Comparison of ENCODE assay signal across 14 cellular contexts in genomic region chr17:57136355-57136754, GRCh38.
"Had no signal": no experiment of that assay in that cellular context is flagged by ENCODE, and none has a peak within 500 bp of the region (broad histone marks: within the 10 kb centered on the region; RNA-seq: fewer than 3 reads in every experiment).

No MANE protein-coding gene starts in this region.

- H3K4me3 ChIP-seq: esophagus muscularis mucosa, left ventricle myocardium inferior, SJSA1, suprapubic skin had no signal

- H3K27me3 Mint-ChIP-seq: stimulated activated naive CD8-positive, alpha-beta T cell treated with anti-CD3 and anti-CD28 coated beads, Interleukin-15, Interleukin-2, amounts not matched to agents 100 ng/mL and 50 ng/mL, for 24 hours had no signal

- H3K27me3 ChIP-seq: esophagus muscularis mucosa, SJSA1, suprapubic skin had no signal

- H3K9me3 Mint-ChIP-seq: stimulated activated naive CD8-positive, alpha-beta T cell treated with anti-CD3 and anti-CD28 coated beads, Interleukin-15, Interleukin-2, amounts not matched to agents 100 ng/mL and 50 ng/mL, for 24 hours; T-helper 2 cell treated with Interferon-gamma antibody and Interleukin-4, amounts not matched to agents 5 μg/mL and 100 μg/mL, for 36 hours had no signal

- FAIRE-seq: colon had no signal

- DNase-seq: activated CD4-positive, alpha-beta T cell treated with anti-CD3 and anti-CD28 coated beads, Interleukin-2, amount 50 U/mL, for 1 hour; activated CD4-positive, CD25-positive, alpha-beta regulatory T cell; activated naive CD4-positive, alpha-beta T cell treated with anti-CD3 and anti-CD28 coated beads for 36 hours; hippocampal formation; left ventricle myocardium inferior; mesenchymal stem cell; trophoblast cell had no signal

- H3K27ac ChIP-seq: esophagus muscularis mucosa, left ventricle myocardium inferior, SJSA1, suprapubic skin had no signal

- H3K9me3 ChIP-seq: esophagus muscularis mucosa, left ventricle myocardium inferior, SJSA1, suprapubic skin had no signal

- H3K36me3 ChIP-seq: esophagus muscularis mucosa, left ventricle myocardium inferior, SJSA1, suprapubic skin had no signal

- H3K4me3 Mint-ChIP-seq: activated naive CD4-positive, alpha-beta T cell treated with anti-CD3 and anti-CD28 coated beads for 36 hours; nephron; stimulated activated naive CD8-positive, alpha-beta T cell treated with anti-CD3 and anti-CD28 coated beads, Interleukin-15, Interleukin-2, amounts not matched to agents 100 ng/mL and 50 ng/mL, for 24 hours; T-helper 2 cell treated with Interferon-gamma antibody and Interleukin-4, amounts not matched to agents 5 μg/mL and 100 μg/mL, for 36 hours had no signal

- H3K4me1 ChIP-seq: left ventricle myocardium inferior, suprapubic skin had no signal
